1 cellular context compared by ENCODE assay signal in genomic region chr2:3242747-3243369, GRCh38.
TF ChIP-seq lines count a peak whose summit lies in the region.

No MANE protein-coding gene starts in this region.

TF ChIP-seq in GM23338, 12 proteins besides CTCF, POLR2A, EP300 and RAD21 (continued from another document):
- TF ChIP-seq ZNF462 (CRISPR knock-in tag; IDR thresholded peaks at IDR 0.05) (no peak), ZNF331 (CRISPR knock-in tag; IDR thresholded peaks at IDR 0.05; ENCODE audit: low read depth) (no peak), JUNB (IDR thresholded peaks at IDR 0.05; ENCODE audit: unreplicated experiment) (no peak), ETS1 (IDR thresholded peaks at IDR 0.05) (no peak), NANOG (IDR thresholded peaks at IDR 0.05; ENCODE audit: borderline replicate concordance) (no peak), EZH2 (IDR thresholded peaks at IDR 0.05; ENCODE audit: low read depth, unreplicated experiment) (no peak), CREB1 (CRISPR knock-in tag; IDR thresholded peaks at IDR 0.05; ENCODE audit: low read depth) (no peak), STAT1 (IDR thresholded peaks at IDR 0.05; ENCODE audit: unreplicated experiment) (no peak), ZNF114 (CRISPR knock-in tag; IDR thresholded peaks at IDR 0.05) (no peak)
